Comparison of ENCODE assay signal across 8 cellular contexts in the genomic region with DNA sequence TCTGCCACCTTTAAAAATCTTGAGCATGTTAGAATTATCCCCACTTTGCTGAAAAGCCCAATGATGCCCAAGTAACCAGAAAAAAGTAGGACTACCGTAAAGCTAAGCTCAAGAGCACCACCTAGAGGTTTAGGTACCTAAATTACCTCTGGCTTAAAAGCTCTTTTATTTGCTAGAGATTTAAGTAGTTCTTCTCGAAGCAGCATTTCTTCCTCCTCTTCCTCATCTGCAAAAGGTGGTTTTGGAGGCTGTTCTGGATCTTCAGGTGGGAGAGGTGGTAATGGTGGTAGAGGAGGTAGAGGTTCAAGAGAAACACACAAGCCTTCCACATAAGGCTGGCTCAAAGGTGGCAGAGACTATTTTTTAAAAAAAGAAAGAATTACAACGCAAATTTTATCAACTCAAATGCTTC. TPM values are rescaled to one million over a fixed set of nuclear protein-coding genes. Genes with fewer than 3 reads are reported as not detected.
DNase-seq lines count a peak whose midpoint lies in the region; ATAC-seq and TF ChIP-seq lines count a peak whose summit lies in the region.

No MANE protein-coding gene starts in this region.

- H3K4me1 ChIP-seq in Peyer's patch (no peaks in the 10 kb centered on the region), lower lobe of right lung (no peaks in the 10 kb centered on the region)

- TF ChIP-seq POLR2A in Peyer's patch (IDR thresholded peaks at IDR 0.05): no peak

- ATAC-seq in GM19351 (IDR thresholded peaks at IDR 0.05; ENCODE audit: unreplicated experiment): peak; percentile 66
- ATAC-seq in lower lobe of right lung: peak in 1 of 2 donors; percentile 61
- ATAC-seq in HG03108 (IDR thresholded peaks at IDR 0.05; ENCODE audit: unreplicated experiment): no peak

- H3K9me3 ChIP-seq in Peyer's patch: no peaks in the 10 kb centered on the region
- H3K9me3 ChIP-seq in lower lobe of right lung: no peaks in the 10 kb centered on the region

- DNase-seq in D341Med (ENCODE audit: low spot score) (peak; percentile 55), LoVo (ENCODE audit: low spot score) (peak; percentile 79), Peyer's patch (no peak), cerebellum (ENCODE audit: low spot score) (peak; percentile 44), lower lobe of right lung (no peak)
- no peak for DNase-seq in activated T-cell treated with anti-CD3 and anti-CD28 coated beads, Interleukin-2, amount 50 U/mL, for 48 hours

- H3K27me3 ChIP-seq in Peyer's patch (no peaks in the 10 kb centered on the region), lower lobe of right lung (ENCODE audit: low read depth) (no peaks in the 10 kb centered on the region)

- H3K4me3 ChIP-seq in Peyer's patch (no peak overlapping the region), lower lobe of right lung (no peak overlapping the region)

- H3K36me3 ChIP-seq in Peyer's patch: peaks cover 0 to 91% (median 0%) of the 10 kb centered on the region in 3 donors
- peaks cover 100% of the 10 kb centered on the region for H3K36me3 ChIP-seq in lower lobe of right lung

- TF ChIP-seq CTCF in Peyer's patch (IDR thresholded peaks at IDR 0.05) (peak; percentile 23 to 77 (median 69)), lower lobe of right lung (IDR thresholded peaks at IDR 0.05) (peak; percentile 69)

- H3K27ac ChIP-seq in Peyer's patch (no peak overlapping the region), lower lobe of right lung (no peak overlapping the region)

- intact Hi-C loops in lower lobe of right lung (cut with DNase I): no loop called here

RNA-seq across cellular contexts. Expression of a gene that starts 26.9 kb away (rescaled TPM):
- total RNA-seq in Peyer's patch (100 to 1,000 TPM; 131 to 309 (median 156) TPM), cerebellum (68.7 TPM), lower lobe of right lung (57.1 TPM)

RNA-seq across cellular contexts. Expression of a gene that starts 27.4 kb away (rescaled TPM):
- 1 to 10 TPM; 2.8 to 7.5 (median 3.7) TPM for total RNA-seq in Peyer's patch
- 29.1 TPM for total RNA-seq in cerebellum
- 6.1 TPM for total RNA-seq in lower lobe of right lung

RNA-seq across cellular contexts. Expression of a gene that starts 49.2 kb away (rescaled TPM):
- total RNA-seq in Peyer's patch (10 to 100 TPM; 12.4 to 48.3 (median 43.6) TPM), cerebellum (36.8 TPM), lower lobe of right lung (31.4 TPM)

Comparison
In these comparisons a context has a peak if more than half of its experiments do, and no peak if none do; other contexts are left out.
1. DNase-seq: peak in D341Med (single experiment), LoVo (single experiment) and cerebellum (single experiment); none in Peyer's patch (0 of 3), lower lobe of right lung (single experiment) and activated T-cell treated with anti-CD3 and anti-CD28 coated beads, Interleukin-2, amount 50 U/mL, for 48 hours (0 of 2).